ENCODE assay signal across 12 cellular contexts in the genomic region with DNA sequence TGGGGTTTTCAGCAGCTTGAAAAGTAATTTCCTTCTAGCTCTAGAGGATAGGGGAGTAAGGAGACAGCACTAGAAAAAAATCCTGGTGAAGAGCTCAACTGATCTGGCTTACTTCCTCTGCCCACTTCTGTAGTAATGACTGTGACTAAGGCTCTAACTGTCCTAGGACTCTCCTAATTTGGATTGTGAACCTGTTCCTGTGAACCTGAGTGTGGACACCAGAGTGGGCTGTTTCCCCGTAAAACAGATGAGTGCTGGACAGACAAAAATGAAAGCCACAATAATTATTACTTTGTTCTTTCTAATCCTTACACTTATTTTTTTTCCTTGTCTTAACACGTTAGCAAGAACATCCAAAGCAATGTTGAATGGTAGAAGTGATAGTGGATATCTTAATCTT.
DNase-seq lines count a peak whose midpoint lies in the region; ATAC-seq and TF ChIP-seq lines count a peak whose summit lies in the region.
"Had no signal": no experiment of that assay in that cellular context is flagged by ENCODE, and none has a peak within 500 bp of the region (broad histone marks: within the 10 kb centered on the region; RNA-seq: fewer than 3 reads in every experiment).

No MANE protein-coding gene starts in this region.

- DNase-seq in AG10803 (ENCODE audit: low read depth), result peak; percentile 45
- DNase-seq in HT1080 (ENCODE audit: low read depth), result peak; percentile 68
- peak; percentile 6 for DNase-seq in astrocyte of the spinal cord (ENCODE audit: low read depth, low spot score)
- peak; percentile 22 for DNase-seq in kidney tubule cell (ENCODE audit: low spot score)
- no peak for DNase-seq in ecto neural progenitor cell (ENCODE audit: low spot score)
- DNase-seq in NCI-H2081 (lab: John Stamatoyannopoulos, UW), result no peak
- DNase-seq: CD4-positive, alpha-beta memory T cell; H7; stimulated activated naive CD8-positive, alpha-beta T cell treated with anti-CD3 and anti-CD28 coated beads, Interleukin-15, amount 100 ng/mL, for 72 hours had no signal

- TF ChIP-seq CTCF in AG10803 (conservative IDR thresholded peaks at IDR 0.05; ENCODE audit: low read length), result peak; percentile 60
- peak; percentile 20 for TF ChIP-seq CTCF in astrocyte of the spinal cord (IDR thresholded peaks at IDR 0.05; ENCODE audit: low read depth, low read length)

- H3K4me3 ChIP-seq in AG10803 (ENCODE audit: low read length) (no peak overlapping the region), astrocyte of the spinal cord (ENCODE audit: low read depth, low read length) (no peak overlapping the region)
- H3K4me3 ChIP-seq: SK-N-MC had no signal

- no peak for ATAC-seq in HG03108 (IDR thresholded peaks at IDR 0.05; ENCODE audit: unreplicated experiment)
- ATAC-seq in GM19467 (IDR thresholded peaks at IDR 0.05; ENCODE audit: unreplicated experiment), result no peak
- ATAC-seq: stimulated activated naive CD8-positive, alpha-beta T cell treated with anti-CD3 and anti-CD28 coated beads, Interleukin-15, amount 100 ng/mL, for 72 hours had no signal

- in situ Hi-C loops in astrocyte of the spinal cord (cut with HindIII; ENCODE audit: low sequenced_read_pairs), result no loop called here

Comparison
In these comparisons a context has a peak if more than half of its experiments do, and no peak if none do; other contexts are left out.
1. DNase-seq: peak in AG10803 (single experiment), HT1080 (single experiment), astrocyte of the spinal cord (single experiment) and kidney tubule cell (single experiment); none in ecto neural progenitor cell (single experiment) and NCI-H2081 (0 of 2).